8 cellular contexts compared by ENCODE assay signal in genomic region chr11:727859-728748, GRCh38. TPM values are rescaled to one million over a fixed set of nuclear protein-coding genes. Genes with fewer than 3 reads are reported as not detected.
A peak's percentile ranks its signal among the peaks of the same experiment; 100 is the strongest.
DNase-seq lines count a peak whose midpoint lies in the region; ATAC-seq and TF ChIP-seq lines count a peak whose summit lies in the region.

No MANE protein-coding gene starts in this region.

- CTCF ChIA-PET in OCI-LY7 (lab: Charles Lee; ENCODE audit: unreplicated experiment), result no interaction called here

- no TSS peak for BruUV-seq in OCI-LY7 (replicated peaks; lab: Mats Ljungman, UMichigan)

- H3K27ac ChIP-seq in OCI-LY7 (ENCODE audit: low read depth, low read length, poor library complexity, severe bottlenecking), result no peak overlapping the region

- peaks cover 5% of the 10 kb centered on the region for H3K36me3 Mint-ChIP-seq in nephron (ENCODE audit: low read depth)

- peaks cover 4% of the 10 kb centered on the region for H3K4me1 Mint-ChIP-seq in nephron

- H2AFZ ChIP-seq in OCI-LY7 (ENCODE audit: low read length), result no peak overlapping the region

- peaks cover 30% of the 10 kb centered on the region for H3K27me3 Mint-ChIP-seq in nephron (ENCODE audit: low read depth)

- H3K4me3 Mint-ChIP-seq in nephron, result no peak overlapping the region

- H3K27ac Mint-ChIP-seq in nephron, result no peak overlapping the region

- ATAC-seq in HG02870 (IDR thresholded peaks at IDR 0.05; ENCODE audit: unreplicated experiment) (peak; percentile 58), GM21717 (IDR thresholded peaks at IDR 0.05; ENCODE audit: unreplicated experiment) (no peak)
- peak; percentile 70 for ATAC-seq in stimulated activated naive CD8-positive, alpha-beta T cell treated with anti-CD3 and anti-CD28 coated beads, Interleukin-15, Interleukin-2, amounts not matched to agents 100 U/mL and 50 U/mL, for 24 hours

- H3K9me3 Mint-ChIP-seq in nephron, result no peaks in the 10 kb centered on the region

- H3K9me3 ChIP-seq in OCI-LY7 (ENCODE audit: low read length), result no peaks in the 10 kb centered on the region

- H3K36me3 ChIP-seq in OCI-LY7 (ENCODE audit: insufficient read depth, low read length), result no peaks in the 10 kb centered on the region

- no peak overlapping the region for H3K4me2 ChIP-seq in OCI-LY7 (ENCODE audit: low read length)

- intact Hi-C loops in OCI-LY7 (cut with micrococcal nuclease; ENCODE audit: unreplicated experiment), result loop anchor here (1.0 kb wide), 1 partner anchor 37 kb away; no protein-coding TSS in a partner anchor

- DNase-seq in Daoy (ENCODE audit: low read depth) (peak; percentile 94), OCI-LY7 (ENCODE audit: low spot score) (peak; percentile 73), fibroblast of gingiva (ENCODE audit: low read depth) (peak; percentile 94)
- DNase-seq in activated T-cell treated with anti-CD3 and anti-CD28 coated beads, Interleukin-2, amount 50 U/mL, for 48 hours, result peak; percentile 91 to 92
- peak; percentile 92 for DNase-seq in stimulated activated naive CD8-positive, alpha-beta T cell treated with anti-CD3 and anti-CD28 coated beads, Interleukin-15, Interleukin-2, amounts not matched to agents 100 U/mL and 50 U/mL, for 24 hours

- H3K79me2 ChIP-seq in OCI-LY7 (ENCODE audit: insufficient read depth, low read depth, low read length), result no peaks in the 10 kb centered on the region

- no peak overlapping the region for H3K4me3 ChIP-seq in OCI-LY7 (ENCODE audit: low read depth, low read length, poor library complexity, severe bottlenecking)

- no peaks in the 10 kb centered on the region for H3K9me2 ChIP-seq in OCI-LY7 (ENCODE audit: insufficient read depth, low read length)

- POLR2A ChIA-PET in OCI-LY7 (lab: Charles Lee), result interaction anchor here (0.5 kb wide), 1 partner anchor 59 kb away, joined by 4 read pairs; no protein-coding TSS in a partner anchor

- H4K20me1 ChIP-seq in OCI-LY7 (ENCODE audit: insufficient read depth, low read length), result no peaks in the 10 kb centered on the region

- peak; percentile 92 for TF ChIP-seq CTCF in OCI-LY7 (conservative IDR thresholded peaks at IDR 0.05; ENCODE audit: low read length)
- peak; percentile 95 to 97 (median 96) for TF ChIP-seq CTCF in nephron (IDR thresholded peaks at IDR 0.05; ENCODE audit: unreplicated experiment in 3 of 3)

- peaks cover 39% of the 10 kb centered on the region for H3K4me1 ChIP-seq in OCI-LY7 (ENCODE audit: insufficient read depth, low read length, poor library complexity, severe bottlenecking)

RNA-seq across cellular contexts. Expression of gene TALDO1, which starts 19.2 kb away (rescaled TPM):
- total RNA-seq in Daoy (2014; rRNA removed; shearing (Covaris generic)), result 319 and 455 TPM in 2 replicates
- total RNA-seq in OCI-LY7 (2014; rRNA removed; shearing (Covaris generic)), result 209 and 226 TPM in 2 replicates
- 172 and 195 TPM in 2 replicates for total RNA-seq in OCI-LY7 (2022)

RNA-seq across cellular contexts. Expression of gene EPS8L2, which starts 22.1 kb away (rescaled TPM):
- 1.8 and 5.4 TPM in 2 replicates for total RNA-seq in Daoy (2014; rRNA removed; shearing (Covaris generic))
- 3.8 and 4.8 TPM in 2 replicates for total RNA-seq in OCI-LY7 (2014; rRNA removed; shearing (Covaris generic))
- 7.1 and 9.3 TPM in 2 replicates for total RNA-seq in OCI-LY7 (2022)

RNA-seq across cellular contexts. Expression of gene TMEM80, which starts 32.5 kb away (rescaled TPM):
- 7.5 and 15.8 TPM in 2 replicates for total RNA-seq in Daoy (2014; rRNA removed; shearing (Covaris generic))
- 52.8 and 56.8 TPM in 2 replicates for total RNA-seq in OCI-LY7 (2014; rRNA removed; shearing (Covaris generic))
- 51.6 and 52.7 TPM in 2 replicates for total RNA-seq in OCI-LY7 (2022)

RNA-seq across cellular contexts. Expression of gene DEAF1, which starts 33.1 kb away (rescaled TPM):
- 21.7 and 25.5 TPM in 2 replicates for total RNA-seq in Daoy (2014; rRNA removed; shearing (Covaris generic))
- 35.6 and 42.7 TPM in 2 replicates for total RNA-seq in OCI-LY7 (2014; rRNA removed; shearing (Covaris generic))
- total RNA-seq in OCI-LY7 (2022), result 63.0 and 66.2 TPM in 2 replicates

RNA-seq across cellular contexts. Expression of gene GATD1, which starts 49.2 kb away (rescaled TPM):
- 17.3 and 18.4 TPM in 2 replicates for total RNA-seq in Daoy (2014; rRNA removed; shearing (Covaris generic))
- total RNA-seq in OCI-LY7 (2014; rRNA removed; shearing (Covaris generic)), result 73.3 and 109 TPM in 2 replicates
- total RNA-seq in OCI-LY7 (2022), result 117 and 141 TPM in 2 replicates
